20 cellular contexts compared by ENCODE assay signal in genomic region chr7:70805360-70805759, GRCh38.
DNase-seq lines count a peak whose midpoint lies in the region; ATAC-seq lines count a peak whose summit lies in the region.
"Had no signal": no experiment of that assay in that cellular context is flagged by ENCODE, and none has a peak within 500 bp of the region (broad histone marks: within the 10 kb centered on the region; RNA-seq: fewer than 3 reads in every experiment).

No MANE protein-coding gene starts in this region.

- DNase-seq in kidney tubule cell (ENCODE audit: low spot score), result peak; percentile 83
- no peak for DNase-seq in HuH-7.5 (ENCODE audit: low spot score)
- no peak for DNase-seq in NOMO-1 (lab: John Stamatoyannopoulos, UW; ENCODE audit: unreplicated experiment in 2 of 2)
- no peak for DNase-seq in stimulated activated CD4-positive, alpha-beta T cell treated with anti-CD3 and anti-CD28 coated beads, Interleukin-4, amount 100 ng/mL, for 1 hour
- no peak for DNase-seq in NCI-H226
- DNase-seq: activated CD4-positive, alpha-beta T cell treated with anti-CD3 and anti-CD28 coated beads for 36 hours; activated naive CD4-positive, alpha-beta T cell treated with anti-CD3 and anti-CD28 coated beads, Interleukin-2, amount 50 U/mL, for 16 hours; brain microvascular endothelial cell; DND-41; hypothalamus; left ventricle myocardium inferior; MM.1S; natural killer cell; NCI-H2107; stimulated activated CD4-positive, alpha-beta T cell treated with anti-CD3 and anti-CD28 coated beads, Interleukin-15, amount 100 ng/mL, for 24 hours; substantia nigra had no signal

- ATAC-seq in GM18861 (IDR thresholded peaks at IDR 0.05; ENCODE audit: unreplicated experiment), result peak; percentile 80
- peak; percentile 65 for ATAC-seq in GM21825 (IDR thresholded peaks at IDR 0.05; ENCODE audit: unreplicated experiment)
- ATAC-seq in HG03521 (IDR thresholded peaks at IDR 0.05; ENCODE audit: unreplicated experiment), result peak; percentile 60
- ATAC-seq: activated CD4-positive, alpha-beta T cell treated with anti-CD3 and anti-CD28 coated beads for 36 hours; natural killer cell; Right ventricle myocardium inferior had no signal
